26 cellular contexts compared by ENCODE assay signal in genomic region chr4:121642876-121643585, GRCh38.
"Had no signal": no experiment of that assay in that cellular context is flagged by ENCODE, and none has a peak within 500 bp of the region (broad histone marks: within the 10 kb centered on the region; RNA-seq: fewer than 3 reads in every experiment).

No MANE protein-coding gene starts in this region.

- H3K9me3 ChIP-seq: lower lobe of right lung, mucosa of descending colon, right atrium auricular region, sigmoid colon, stomach, thyroid gland had no signal

- H3K27me3 ChIP-seq: right atrium auricular region, sigmoid colon, stomach, thyroid gland had no signal

- H3K27ac ChIP-seq: lower lobe of right lung, parathyroid adenoma, right atrium auricular region, stomach, thyroid gland had no signal

- H3K4me3 Mint-ChIP-seq: effector memory CD8-positive, alpha-beta T cell; naive B cell; natural killer cell treated with Interleukin-12 subunit alpha and Interleukin-12 subunit beta and Interleukin-15 and Interleukin-18, amount 100 ng/mL, for 72 hours; neural crest cell; stimulated activated effector memory CD8-positive, alpha-beta T cell treated with anti-CD3 and anti-CD28 coated beads, Interleukin-12 subunit alpha, Interleukin-12 subunit beta, amount 100 ng/mL, for 72 hours; type B pancreatic cell had no signal

- H3K4me3 ChIP-seq: lower lobe of right lung, mucosa of descending colon, right atrium auricular region, sigmoid colon, stomach, thyroid gland had no signal

- ATAC-seq: effector memory CD8-positive, alpha-beta T cell; left ventricle myocardium superior; lower lobe of right lung; mucosa of descending colon; natural killer cell treated with Interleukin-12 subunit alpha and Interleukin-12 subunit beta and Interleukin-15 and Interleukin-18, amount 100 ng/mL, for 72 hours; stimulated activated effector memory CD8-positive, alpha-beta T cell treated with anti-CD3 and anti-CD28 coated beads, Interleukin-12 subunit alpha, Interleukin-12 subunit beta, amount 100 ng/mL, for 72 hours had no signal

- H3K9me3 Mint-ChIP-seq: effector memory CD8-positive, alpha-beta T cell; naive B cell; natural killer cell treated with Interleukin-12 subunit alpha and Interleukin-12 subunit beta and Interleukin-15 and Interleukin-18, amount 100 ng/mL, for 72 hours; neural crest cell; stimulated activated effector memory CD8-positive, alpha-beta T cell treated with anti-CD3 and anti-CD28 coated beads, Interleukin-12 subunit alpha, Interleukin-12 subunit beta, amount 100 ng/mL, for 72 hours; type B pancreatic cell had no signal

- H3K9ac ChIP-seq: parathyroid adenoma had no signal

- H3K79me2 ChIP-seq: parathyroid adenoma had no signal

- H2AFZ ChIP-seq: parathyroid adenoma had no signal

- FAIRE-seq: endometrium, frontal cortex, keratinocyte had no signal

- H3K4me1 Mint-ChIP-seq: naive B cell; stimulated activated effector memory CD8-positive, alpha-beta T cell treated with anti-CD3 and anti-CD28 coated beads, Interleukin-12 subunit alpha, Interleukin-12 subunit beta, amount 100 ng/mL, for 72 hours had no signal

- H3K36me3 ChIP-seq: lower lobe of right lung, right atrium auricular region, sigmoid colon, stomach, thyroid gland had no signal

- H3K36me3 Mint-ChIP-seq: naive B cell; natural killer cell treated with Interleukin-12 subunit alpha and Interleukin-12 subunit beta and Interleukin-15 and Interleukin-18, amount 100 ng/mL, for 72 hours; stimulated activated effector memory CD8-positive, alpha-beta T cell treated with anti-CD3 and anti-CD28 coated beads, Interleukin-12 subunit alpha, Interleukin-12 subunit beta, amount 100 ng/mL, for 72 hours; type B pancreatic cell had no signal

- H3K27ac Mint-ChIP-seq: effector memory CD8-positive, alpha-beta T cell; naive B cell; natural killer cell treated with Interleukin-12 subunit alpha and Interleukin-12 subunit beta and Interleukin-15 and Interleukin-18, amount 100 ng/mL, for 72 hours; progenitor cell of endocrine pancreas; stimulated activated effector memory CD8-positive, alpha-beta T cell treated with anti-CD3 and anti-CD28 coated beads, Interleukin-12 subunit alpha, Interleukin-12 subunit beta, amount 100 ng/mL, for 72 hours; type B pancreatic cell had no signal

- DNase-seq: cerebellar nuclear complex; cortex of kidney; effector memory CD8-positive, alpha-beta T cell; erythroblast; head of caudate nucleus; hypothalamus; left ventricle myocardium superior; lower lobe of right lung; mucosa of descending colon; naive B cell; sigmoid colon; stimulated activated CD4-positive, alpha-beta T cell treated with anti-CD3 and anti-CD28 coated beads, Interleukin-2, amount 100 ng/mL, for 24 hours; stimulated activated CD4-positive, alpha-beta T cell treated with anti-CD3 and anti-CD28 coated beads, Interleukin-4, amount 100 ng/mL, for 24 hours; stimulated activated naive CD4-positive, alpha-beta T cell treated with Interleukin-2 at 50 U/mL for 16 hours; stomach; thyroid gland had no signal

- H3K27me3 Mint-ChIP-seq: progenitor cell of endocrine pancreas had no signal

- H3K4me1 ChIP-seq: lower lobe of right lung, parathyroid adenoma, right atrium auricular region, stomach, thyroid gland had no signal
